1 cellular context compared by ENCODE assay signal in the genomic region with DNA sequence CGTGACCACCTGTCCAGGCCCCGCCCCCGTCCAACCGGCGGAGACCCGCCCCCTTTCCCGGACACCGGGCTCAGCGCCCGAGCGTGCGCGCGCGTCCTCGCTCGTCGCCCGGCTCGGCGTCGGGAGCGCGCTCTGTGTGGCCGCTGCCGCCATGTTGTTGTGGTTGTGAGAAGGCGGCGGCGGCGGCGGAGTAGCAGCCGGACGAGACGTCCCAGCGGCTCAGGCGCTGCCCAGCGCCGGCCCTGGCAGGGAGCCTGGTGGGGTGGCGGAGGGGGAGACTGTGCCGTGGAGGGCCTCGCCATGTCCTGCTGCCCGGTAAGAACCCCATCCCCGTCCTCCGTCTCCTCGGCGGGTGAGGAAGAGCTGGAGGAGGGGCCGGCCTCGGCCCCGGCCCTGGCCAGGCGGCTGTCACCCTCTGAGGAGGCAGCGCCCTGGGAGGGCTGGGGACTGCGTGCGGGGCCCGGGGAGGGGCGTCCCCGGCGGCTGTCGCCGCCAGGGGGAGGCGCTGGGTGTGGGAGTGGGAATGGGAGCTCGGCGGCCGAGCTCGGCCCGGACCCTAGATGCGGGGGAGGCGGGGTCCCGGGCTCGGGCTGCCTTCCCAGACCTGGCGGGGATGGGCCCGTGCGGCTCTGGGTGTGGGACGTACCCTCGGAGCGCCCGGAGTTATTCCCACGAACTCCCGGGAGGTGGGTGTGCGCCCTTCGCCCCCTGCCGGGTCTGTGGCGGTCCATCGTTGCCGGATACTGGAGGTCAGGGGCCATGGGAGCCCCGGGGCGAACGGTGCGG.
TF ChIP-seq lines count a peak whose summit lies in the region.

Gene MTMR3 (plus strand): TSS at position 130 of the 786 bp plus-strand sequence. CDS start 87,886 bp downstream, outside the sequence.

TF ChIP-seq in HepG2, 621 proteins besides CTCF, POLR2A, EP300 and RAD21 (continued from another document and continues in another):
- TF ChIP-seq, protein P1, sequence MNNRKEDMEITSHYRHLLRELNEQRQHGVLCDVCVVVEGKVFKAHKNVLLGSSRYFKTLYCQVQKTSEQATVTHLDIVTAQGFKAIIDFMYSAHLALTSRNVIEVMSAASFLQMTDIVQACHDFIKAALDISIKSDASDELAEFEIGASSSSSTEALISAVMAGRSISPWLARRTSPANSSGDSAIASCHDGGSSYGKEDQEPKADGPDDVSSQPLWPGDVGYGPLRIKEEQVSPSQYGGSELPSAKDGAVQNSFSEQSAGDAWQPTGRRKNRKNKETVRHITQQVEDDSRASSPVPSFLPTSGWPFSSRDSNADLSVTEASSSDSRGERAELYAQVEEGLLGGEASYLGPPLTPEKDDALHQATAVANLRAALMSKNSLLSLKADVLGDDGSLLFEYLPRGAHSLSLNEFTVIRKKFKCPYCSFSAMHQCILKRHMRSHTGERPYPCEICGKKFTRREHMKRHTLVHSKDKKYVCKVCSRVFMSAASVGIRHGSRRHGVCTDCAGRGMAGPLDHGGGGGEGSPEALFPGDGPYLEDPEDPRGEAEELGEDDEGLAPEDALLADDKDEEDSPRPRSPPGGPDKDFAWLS (CRISPR knock-in tag; IDR thresholded peaks at IDR 0.05; ENCODE audit: borderline replicate concordance), result no peak
- TF ChIP-seq PHB2 (IDR thresholded peaks at IDR 0.05; ENCODE audit: partially characterized antibody) (no peak), ZSCAN21 (CRISPR knock-in tag; IDR thresholded peaks at IDR 0.05; ENCODE audit: borderline replicate concordance) (no peak), NR2F1 (CRISPR knock-in tag; IDR thresholded peaks at IDR 0.05) (peak in 1 of 2 experiments; percentile 49; a peak in 2 of 4 replicates), ZNF33A (CRISPR knock-in tag; IDR thresholded peaks at IDR 0.05; ENCODE audit: borderline replicate concordance) (no peak), ZNF788 (CRISPR knock-in tag; IDR thresholded peaks at IDR 0.05; ENCODE audit: borderline replicate concordance) (peak; percentile 61; the same call in 1 of the 2 replicates), SRY (CRISPR knock-in tag; IDR thresholded peaks at IDR 0.05) (no peak), GABPB1 (CRISPR knock-in tag; IDR thresholded peaks at IDR 0.05) (peak; percentile 75; the same call in 1 of the 2 replicates), FOXP1 (IDR thresholded peaks at IDR 0.05) (no peak), FOXP1 (CRISPR knock-in tag; IDR thresholded peaks at IDR 0.05) (no peak; the same call in 1 of the 2 replicates), CC2D1A (CRISPR knock-in tag; IDR thresholded peaks at IDR 0.05) (no peak), HOXA9 (CRISPR knock-in tag; IDR thresholded peaks at IDR 0.05; ENCODE audit: borderline replicate concordance) (no peak; the same call in 1 of the 2 replicates), NR2F2 (IDR thresholded peaks at IDR 0.05; ENCODE audit: borderline replicate concordance, low read depth) (no peak), ATF1 (CRISPR knock-in tag; IDR thresholded peaks at IDR 0.05) (no peak), ZNF235 (CRISPR knock-in tag; IDR thresholded peaks at IDR 0.05; ENCODE audit: borderline replicate concordance) (no peak), GRHL1 (CRISPR knock-in tag; conservative IDR thresholded peaks at IDR 0.05) (no peak), BRD4 (CRISPR knock-in tag; IDR thresholded peaks at IDR 0.05) (peak; percentile 60; the same call in 1 of the 2 replicates), XBP1 (CRISPR knock-in tag; IDR thresholded peaks at IDR 0.05) (no peak), CEBPB (IDR thresholded peaks at IDR 0.05; ENCODE audit: borderline replicate concordance, low read depth, low read length) (no peak), GLMP (CRISPR knock-in tag; IDR thresholded peaks at IDR 0.05; ENCODE audit: borderline replicate concordance) (no peak), ZNF253 (CRISPR knock-in tag; IDR thresholded peaks at IDR 0.05; ENCODE audit: borderline replicate concordance) (no peak), TGIF2 (CRISPR knock-in tag; IDR thresholded peaks at IDR 0.05) (no peak), KLF13 (CRISPR knock-in tag; IDR thresholded peaks at IDR 0.05) (no peak), PAWR (CRISPR knock-in tag; IDR thresholded peaks at IDR 0.05; ENCODE audit: borderline replicate concordance) (no peak), JDP2 (CRISPR knock-in tag; IDR thresholded peaks at IDR 0.05; ENCODE audit: borderline replicate concordance) (no peak), AGO1 (IDR thresholded peaks at IDR 0.05; ENCODE audit: low read depth, low read length, poor library complexity, severe bottlenecking) (peak; percentile 30), NFATC3 (CRISPR knock-in tag; IDR thresholded peaks at IDR 0.05) (no peak), RFXANK (CRISPR knock-in tag; IDR thresholded peaks at IDR 0.05) (no peak), BORCS8-MEF2B (CRISPR knock-in tag; IDR thresholded peaks at IDR 0.05) (0 out of 2 replicates have a peak, but pooled peaks have one; percentile 21), MLLT10 (CRISPR knock-in tag; IDR thresholded peaks at IDR 0.05) (no peak), ZNF468 (CRISPR knock-in tag; IDR thresholded peaks at IDR 0.05) (no peak), U2AF2 (IDR thresholded peaks at IDR 0.05; ENCODE audit: low read depth, low read length) (no peak), MIER2 (CRISPR knock-in tag; IDR thresholded peaks at IDR 0.05) (no peak), SIX1 (CRISPR knock-in tag; IDR thresholded peaks at IDR 0.05; ENCODE audit: borderline replicate concordance) (no peak), ATRX (CRISPR knock-in tag; IDR thresholded peaks at IDR 0.05; ENCODE audit: borderline replicate concordance) (no peak), GLI4 (CRISPR knock-in tag; IDR thresholded peaks at IDR 0.05; ENCODE audit: borderline replicate concordance) (no peak), ZMYM2 (CRISPR knock-in tag; IDR thresholded peaks at IDR 0.05) (no peak), DMTF1 (CRISPR knock-in tag; IDR thresholded peaks at IDR 0.05) (no peak), HNF1B (CRISPR knock-in tag; IDR thresholded peaks at IDR 0.05) (peak; percentile 13; the same call in 1 of the 2 replicates), THAP11 (CRISPR knock-in tag; IDR thresholded peaks at IDR 0.05) (no peak; the same call in 1 of the 2 replicates), ZNF879 (CRISPR knock-in tag; IDR thresholded peaks at IDR 0.05) (no peak)
- TF ChIP-seq, protein P2, sequence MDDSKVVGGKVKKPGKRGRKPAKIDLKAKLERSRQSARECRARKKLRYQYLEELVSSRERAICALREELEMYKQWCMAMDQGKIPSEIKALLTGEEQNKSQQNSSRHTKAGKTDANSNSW (CRISPR knock-in tag; IDR thresholded peaks at IDR 0.05; ENCODE audit: borderline replicate concordance), result no peak
- TF ChIP-seq, protein P3, sequence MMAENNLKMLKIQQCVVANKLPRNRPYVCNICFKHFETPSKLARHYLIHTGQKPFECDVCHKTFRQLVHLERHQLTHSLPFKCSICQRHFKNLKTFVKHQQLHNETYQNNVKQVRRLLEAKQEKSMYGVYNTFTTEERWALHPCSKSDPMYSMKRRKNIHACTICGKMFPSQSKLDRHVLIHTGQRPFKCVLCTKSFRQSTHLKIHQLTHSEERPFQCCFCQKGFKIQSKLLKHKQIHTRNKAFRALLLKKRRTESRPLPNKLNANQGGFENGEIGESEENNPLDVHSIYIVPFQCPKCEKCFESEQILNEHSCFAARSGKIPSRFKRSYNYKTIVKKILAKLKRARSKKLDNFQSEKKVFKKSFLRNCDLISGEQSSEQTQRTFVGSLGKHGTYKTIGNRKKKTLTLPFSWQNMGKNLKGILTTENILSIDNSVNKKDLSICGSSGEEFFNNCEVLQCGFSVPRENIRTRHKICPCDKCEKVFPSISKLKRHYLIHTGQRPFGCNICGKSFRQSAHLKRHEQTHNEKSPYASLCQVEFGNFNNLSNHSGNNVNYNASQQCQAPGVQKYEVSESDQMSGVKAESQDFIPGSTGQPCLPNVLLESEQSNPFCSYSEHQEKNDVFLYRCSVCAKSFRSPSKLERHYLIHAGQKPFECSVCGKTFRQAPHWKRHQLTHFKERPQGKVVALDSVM (CRISPR knock-in tag; IDR thresholded peaks at IDR 0.05), result peak; percentile 27; the same call in 1 of the 2 replicates
- TF ChIP-seq, protein P4, sequence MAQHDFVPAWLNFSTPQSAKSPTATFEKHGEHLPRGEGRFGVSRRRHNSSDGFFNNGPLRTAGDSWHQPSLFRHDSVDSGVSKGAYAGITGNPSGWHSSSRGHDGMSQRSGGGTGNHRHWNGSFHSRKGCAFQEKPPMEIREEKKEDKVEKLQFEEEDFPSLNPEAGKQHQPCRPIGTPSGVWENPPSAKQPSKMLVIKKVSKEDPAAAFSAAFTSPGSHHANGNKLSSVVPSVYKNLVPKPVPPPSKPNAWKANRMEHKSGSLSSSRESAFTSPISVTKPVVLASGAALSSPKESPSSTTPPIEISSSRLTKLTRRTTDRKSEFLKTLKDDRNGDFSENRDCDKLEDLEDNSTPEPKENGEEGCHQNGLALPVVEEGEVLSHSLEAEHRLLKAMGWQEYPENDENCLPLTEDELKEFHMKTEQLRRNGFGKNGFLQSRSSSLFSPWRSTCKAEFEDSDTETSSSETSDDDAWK (CRISPR knock-in tag; IDR thresholded peaks at IDR 0.05), result no peak
- TF ChIP-seq, protein P5, sequence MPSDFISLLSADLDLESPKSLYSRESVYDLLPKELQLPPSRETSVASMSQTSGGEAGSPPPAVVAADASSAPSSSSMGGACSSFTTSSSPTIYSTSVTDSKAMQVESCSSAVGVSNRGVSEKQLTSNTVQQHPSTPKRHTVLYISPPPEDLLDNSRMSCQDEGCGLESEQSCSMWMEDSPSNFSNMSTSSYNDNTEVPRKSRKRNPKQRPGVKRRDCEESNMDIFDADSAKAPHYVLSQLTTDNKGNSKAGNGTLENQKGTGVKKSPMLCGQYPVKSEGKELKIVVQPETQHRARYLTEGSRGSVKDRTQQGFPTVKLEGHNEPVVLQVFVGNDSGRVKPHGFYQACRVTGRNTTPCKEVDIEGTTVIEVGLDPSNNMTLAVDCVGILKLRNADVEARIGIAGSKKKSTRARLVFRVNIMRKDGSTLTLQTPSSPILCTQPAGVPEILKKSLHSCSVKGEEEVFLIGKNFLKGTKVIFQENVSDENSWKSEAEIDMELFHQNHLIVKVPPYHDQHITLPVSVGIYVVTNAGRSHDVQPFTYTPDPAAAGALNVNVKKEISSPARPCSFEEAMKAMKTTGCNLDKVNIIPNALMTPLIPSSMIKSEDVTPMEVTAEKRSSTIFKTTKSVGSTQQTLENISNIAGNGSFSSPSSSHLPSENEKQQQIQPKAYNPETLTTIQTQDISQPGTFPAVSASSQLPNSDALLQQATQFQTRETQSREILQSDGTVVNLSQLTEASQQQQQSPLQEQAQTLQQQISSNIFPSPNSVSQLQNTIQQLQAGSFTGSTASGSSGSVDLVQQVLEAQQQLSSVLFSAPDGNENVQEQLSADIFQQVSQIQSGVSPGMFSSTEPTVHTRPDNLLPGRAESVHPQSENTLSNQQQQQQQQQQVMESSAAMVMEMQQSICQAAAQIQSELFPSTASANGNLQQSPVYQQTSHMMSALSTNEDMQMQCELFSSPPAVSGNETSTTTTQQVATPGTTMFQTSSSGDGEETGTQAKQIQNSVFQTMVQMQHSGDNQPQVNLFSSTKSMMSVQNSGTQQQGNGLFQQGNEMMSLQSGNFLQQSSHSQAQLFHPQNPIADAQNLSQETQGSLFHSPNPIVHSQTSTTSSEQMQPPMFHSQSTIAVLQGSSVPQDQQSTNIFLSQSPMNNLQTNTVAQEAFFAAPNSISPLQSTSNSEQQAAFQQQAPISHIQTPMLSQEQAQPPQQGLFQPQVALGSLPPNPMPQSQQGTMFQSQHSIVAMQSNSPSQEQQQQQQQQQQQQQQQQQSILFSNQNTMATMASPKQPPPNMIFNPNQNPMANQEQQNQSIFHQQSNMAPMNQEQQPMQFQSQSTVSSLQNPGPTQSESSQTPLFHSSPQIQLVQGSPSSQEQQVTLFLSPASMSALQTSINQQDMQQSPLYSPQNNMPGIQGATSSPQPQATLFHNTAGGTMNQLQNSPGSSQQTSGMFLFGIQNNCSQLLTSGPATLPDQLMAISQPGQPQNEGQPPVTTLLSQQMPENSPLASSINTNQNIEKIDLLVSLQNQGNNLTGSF (CRISPR knock-in tag; IDR thresholded peaks at IDR 0.05), result no peak
